In the genomic region with DNA sequence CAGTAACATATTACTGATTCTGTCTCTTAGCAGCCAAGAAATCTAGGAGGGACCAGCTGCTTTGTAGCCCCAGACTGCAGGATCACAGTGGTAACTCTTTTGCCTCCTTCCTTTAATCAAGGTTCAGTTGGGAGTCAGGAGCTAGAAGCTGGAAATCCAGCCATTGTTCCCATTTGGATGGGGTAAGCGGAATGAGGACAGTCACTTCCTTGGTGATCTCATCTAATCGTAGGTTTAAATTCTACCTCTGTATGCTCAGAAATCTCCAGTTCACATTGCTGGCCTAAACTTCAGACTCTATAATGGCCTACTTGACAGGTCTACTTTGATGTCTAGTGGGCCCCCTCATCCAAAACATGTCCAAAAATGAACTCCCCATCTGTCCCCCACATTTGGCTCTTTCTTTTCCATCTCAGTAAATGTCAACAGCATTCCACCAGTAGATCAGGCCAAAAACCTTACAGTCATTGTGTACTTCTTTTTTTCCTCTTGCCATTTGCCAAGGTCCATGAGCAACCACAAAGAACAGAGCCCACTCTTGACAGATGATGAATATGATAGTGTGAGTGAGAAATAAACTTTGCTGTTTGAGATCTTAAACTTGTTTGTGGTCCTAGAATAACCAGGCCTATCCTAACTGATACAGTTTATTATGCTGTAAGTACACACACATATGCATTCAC, we compare ENCODE assay signal across 19 cellular contexts.
"Had no signal": no experiment of that assay in that cellular context is flagged by ENCODE, and none has a peak within 500 bp of the region (broad histone marks: within the 10 kb centered on the region; RNA-seq: fewer than 3 reads in every experiment).

No MANE protein-coding gene starts in this region.

- H2AFZ ChIP-seq: neural progenitor cell had no signal

- ATAC-seq: activated CD4-positive, CD25-positive, alpha-beta regulatory T cell treated with anti-CD3 and anti-CD28 coated beads, Interleukin-2, amount 50 U/mL, for 24 hours; body of pancreas; heart right ventricle; left lobe of liver; pancreas; stimulated activated naive CD8-positive, alpha-beta T cell treated with anti-CD3 and anti-CD28 coated beads, Interleukin-15, amount 100 ng/mL, for 72 hours had no signal

- H3K36me3 ChIP-seq: heart right ventricle, neural progenitor cell, pancreas, sigmoid colon had no signal

- H3K27me3 ChIP-seq: body of pancreas, heart right ventricle, neural progenitor cell, pancreas, sigmoid colon, testis had no signal

- H3K4me3 ChIP-seq: body of pancreas, coronary artery, heart right ventricle, neural progenitor cell, pancreas, sigmoid colon, testis had no signal

- H3K4me1 Mint-ChIP-seq: stimulated activated naive CD8-positive, alpha-beta T cell treated with anti-CD3 and anti-CD28 coated beads, Interleukin-15, amount 100 ng/mL, for 72 hours had no signal

- H3K27ac ChIP-seq: body of pancreas, coronary artery, heart right ventricle, neural progenitor cell, pancreas, testis had no signal

- H3K9ac ChIP-seq: neural progenitor cell had no signal

- DNase-seq: activated CD4-positive, alpha-beta T cell treated with anti-CD3 and anti-CD28 coated beads, Interleukin-2, amount 50 U/mL, for 4 hours; activated effector memory CD4-positive, alpha-beta T cell treated with Interleukin-2 at 50 U/mL for 16 hours; activated naive CD4-positive, alpha-beta T cell treated with anti-CD3 and anti-CD28 coated beads, Interleukin-2, amount 50 U/mL, for 16 hours; activated T-cell treated with anti-CD3 and anti-CD28 coated beads, Interleukin-2, amount 50 U/mL, for 24 hours; body of pancreas; central memory CD4-positive, alpha-beta T cell; effector CD8-positive, alpha-beta T cell; heart right ventricle; islet precursor cell; pancreas; sigmoid colon; stimulated activated CD4-positive, alpha-beta T cell treated with anti-CD3 and anti-CD28 coated beads, Interleukin-1b, Interleukin-23, amount 100 ng/mL, for 48 hours; stimulated activated naive CD8-positive, alpha-beta T cell treated with anti-CD3 and anti-CD28 coated beads, Interleukin-15, amount 100 ng/mL, for 72 hours; testis had no signal

- FAIRE-seq: frontal cortex, pancreas had no signal

- H3K4me3 Mint-ChIP-seq: activated T-cell treated with anti-CD3 and anti-CD28 coated beads, Interleukin-2, amount 50 U/mL, for 24 hours; neural progenitor cell; stimulated activated naive CD8-positive, alpha-beta T cell treated with anti-CD3 and anti-CD28 coated beads, Interleukin-15, amount 100 ng/mL, for 72 hours had no signal

- H3K9me3 ChIP-seq: body of pancreas, heart right ventricle, pancreas, sigmoid colon, testis had no signal

- H3K4me2 ChIP-seq: neural progenitor cell had no signal

- H3K27ac Mint-ChIP-seq: activated T-cell treated with anti-CD3 and anti-CD28 coated beads, Interleukin-2, amount 50 U/mL, for 24 hours; neural progenitor cell; stimulated activated naive CD8-positive, alpha-beta T cell treated with anti-CD3 and anti-CD28 coated beads, Interleukin-15, amount 100 ng/mL, for 72 hours had no signal

- H3K27me3 Mint-ChIP-seq: stimulated activated naive CD8-positive, alpha-beta T cell treated with anti-CD3 and anti-CD28 coated beads, Interleukin-15, amount 100 ng/mL, for 72 hours had no signal

- H3K9me3 Mint-ChIP-seq: activated T-cell treated with anti-CD3 and anti-CD28 coated beads, Interleukin-2, amount 50 U/mL, for 24 hours; stimulated activated naive CD8-positive, alpha-beta T cell treated with anti-CD3 and anti-CD28 coated beads, Interleukin-15, amount 100 ng/mL, for 72 hours had no signal
